Comparison of ENCODE assay signal across 8 cellular contexts in the genomic region with DNA sequence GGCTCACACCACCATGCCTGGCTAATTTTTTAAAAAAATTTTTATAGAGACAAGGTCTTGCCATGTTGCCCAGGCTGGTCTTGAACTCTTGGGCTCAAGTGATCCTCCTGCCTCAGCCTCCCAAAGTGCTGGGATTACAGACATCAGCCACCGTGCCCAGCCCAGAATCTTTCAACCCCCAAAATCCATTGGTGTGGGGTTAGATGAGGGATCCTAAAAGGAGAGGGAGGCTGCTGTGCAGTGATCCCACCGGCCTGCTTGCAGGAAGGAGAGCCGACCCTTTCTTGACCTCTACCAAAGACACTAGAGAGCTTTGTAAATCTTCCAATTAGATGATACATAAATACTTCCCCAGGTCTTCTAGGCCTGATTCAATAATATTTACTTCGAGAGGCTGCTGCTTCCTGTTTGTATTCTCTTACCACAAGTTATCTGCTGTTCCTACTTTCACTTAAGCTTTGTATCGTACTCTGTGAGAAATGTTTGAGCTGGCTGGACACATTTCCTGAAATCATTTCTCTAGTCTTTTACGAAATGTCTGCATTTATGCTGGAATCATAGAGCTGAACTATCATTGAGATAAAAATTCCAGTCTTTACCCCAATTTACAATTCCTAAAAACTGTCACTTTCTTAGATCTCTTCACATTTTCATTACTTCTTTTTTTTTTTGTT.
DNase-seq lines count a peak whose midpoint lies in the region; ATAC-seq and TF ChIP-seq lines count a peak whose summit lies in the region.

No MANE protein-coding gene starts in this region.

- peaks cover 5% of the 10 kb centered on the region; the same call in 1 of the 2 replicates for H3K27me3 ChIP-seq in OCI-LY3 (ENCODE audit: low read depth, low read length)
- no peaks in the 10 kb centered on the region for H3K27me3 ChIP-seq in effector memory CD4-positive, alpha-beta T cell (replicated peaks; ENCODE audit: control insufficient read depth, insufficient read depth, low read length, poor library complexity, severe bottlenecking)

- peaks cover 4% of the 10 kb centered on the region; the same call in 1 of the 2 replicates for H3K4me1 ChIP-seq in OCI-LY3 (ENCODE audit: low read length)
- peaks cover 19% of the 10 kb centered on the region for H3K4me1 ChIP-seq in effector memory CD4-positive, alpha-beta T cell (ENCODE audit: control insufficient read depth, insufficient read depth, low read length, poor library complexity, severe bottlenecking)

- H3K9me3 ChIP-seq in OCI-LY3 (ENCODE audit: insufficient read depth, low read length) = no peaks in the 10 kb centered on the region
- H3K9me3 ChIP-seq in effector memory CD4-positive, alpha-beta T cell (ENCODE audit: control insufficient read depth, low read length) = no peaks in the 10 kb centered on the region

- H3K36me3 ChIP-seq in OCI-LY3 (replicated peaks; ENCODE audit: low read depth, low read length) = no peaks in the 10 kb centered on the region
- H3K36me3 ChIP-seq in effector memory CD4-positive, alpha-beta T cell (ENCODE audit: control insufficient read depth, insufficient read depth, low read length) = no peaks in the 10 kb centered on the region

- peak overlapping the region; percentile 92 for H2AFZ ChIP-seq in OCI-LY3 (ENCODE audit: low read depth, low read length)

- no peak for TF ChIP-seq CTCF in GM12865 (IDR thresholded peaks at IDR 0.05; ENCODE audit: insufficient read depth, low read depth, low read length, missing control alignments)
- no peak for TF ChIP-seq CTCF in OCI-LY3 (IDR thresholded peaks at IDR 0.05; ENCODE audit: low read depth, low read length)

- ATAC-seq in HG03565 (IDR thresholded peaks at IDR 0.05; ENCODE audit: unreplicated experiment) = no peak
- ATAC-seq in GM21786 (IDR thresholded peaks at IDR 0.05; ENCODE audit: unreplicated experiment) = no peak

- H4K20me1 ChIP-seq in OCI-LY3 (ENCODE audit: insufficient read depth, low read length) = no peaks in the 10 kb centered on the region

- H3K27ac ChIP-seq in OCI-LY3 (ENCODE audit: low read length) = no peak overlapping the region
- H3K27ac ChIP-seq in effector memory CD4-positive, alpha-beta T cell (ENCODE audit: insufficient read depth, low read length, poor library complexity, severe bottlenecking) = peak overlapping the region; percentile 68

- H3K4me2 ChIP-seq in OCI-LY3 (ENCODE audit: low read length) = peak overlapping the region; percentile 26; the same call in 1 of the 2 replicates

- DNase-seq in GM12865 (ENCODE audit: low read depth) (peak; percentile 80), pons (ENCODE audit: low spot score) (peak; percentile 61), HuH-7 (ENCODE audit: low spot score) (no peak), GF-D8 (lab: John Stamatoyannopoulos, UW) (no peak)
- DNase-seq in effector memory CD4-positive, alpha-beta T cell = no peak

- peak overlapping the region; percentile 23; the same call in 1 of the 2 replicates for H3K4me3 ChIP-seq in GM12865 (ENCODE audit: low read depth, low read length)
- H3K4me3 ChIP-seq in OCI-LY3 (ENCODE audit: low read length) = no peak overlapping the region
- peak overlapping the region; percentile 20 for H3K4me3 ChIP-seq in effector memory CD4-positive, alpha-beta T cell (ENCODE audit: insufficient read depth, low read depth, low read length, poor library complexity, severe bottlenecking)

- no peak overlapping the region for H3K9ac ChIP-seq in OCI-LY3 (ENCODE audit: low read length)

- no peaks in the 10 kb centered on the region for H3K79me2 ChIP-seq in OCI-LY3 (ENCODE audit: low read length)

Comparison
In these comparisons a context has a peak if more than half of its experiments do, and no peak if none do; other contexts are left out.
1. DNase-seq: peak in GM12865 (single experiment) and pons (single experiment); none in effector memory CD4-positive, alpha-beta T cell (0 of 3), HuH-7 (single experiment) and GF-D8 (single experiment).